ENCODE assay signal across 2 cellular contexts in genomic region chr10:21340341-21340740, GRCh38.
TF ChIP-seq lines count a peak whose summit lies in the region.

No MANE protein-coding gene starts in this region.

TF ChIP-seq in SK-N-SH, 30 proteins besides CTCF, POLR2A, EP300 and RAD21 (continued from another document):
- no peak for TF ChIP-seq USF1 (IDR thresholded peaks at IDR 0.05; ENCODE audit: borderline replicate concordance, low read depth)
- peak; percentile 31; the same call in 1 of the 2 replicates for TF ChIP-seq MAX (IDR thresholded peaks at IDR 0.05; ENCODE audit: low read depth)
- no peak for TF ChIP-seq RFX5 (IDR thresholded peaks at IDR 0.05; ENCODE audit: low read length)
- peak; percentile 69 for TF ChIP-seq JUND (IDR thresholded peaks at IDR 0.05)
- TF ChIP-seq GABPA (IDR thresholded peaks at IDR 0.05; ENCODE audit: low read depth) = no peak
- no peak for TF ChIP-seq FOXJ3 (CRISPR knock-in tag; IDR thresholded peaks at IDR 0.05)
- TF ChIP-seq RCOR1 (IDR thresholded peaks at IDR 0.05; ENCODE audit: low read length) = no peak
- TF ChIP-seq FOXM1 (IDR thresholded peaks at IDR 0.05; ENCODE audit: low read depth) = no peak
- no peak for TF ChIP-seq REST (IDR thresholded peaks at IDR 0.05; ENCODE audit: low read depth, low read length)
- TF ChIP-seq ELF1 (IDR thresholded peaks at IDR 0.05) = no peak
- no peak for TF ChIP-seq RXRA (IDR thresholded peaks at IDR 0.05; ENCODE audit: borderline replicate concordance, low read depth)
- no peak for TF ChIP-seq IRF3 (IDR thresholded peaks at IDR 0.05; ENCODE audit: low read depth, low read length)
- TF ChIP-seq, protein P1, sequence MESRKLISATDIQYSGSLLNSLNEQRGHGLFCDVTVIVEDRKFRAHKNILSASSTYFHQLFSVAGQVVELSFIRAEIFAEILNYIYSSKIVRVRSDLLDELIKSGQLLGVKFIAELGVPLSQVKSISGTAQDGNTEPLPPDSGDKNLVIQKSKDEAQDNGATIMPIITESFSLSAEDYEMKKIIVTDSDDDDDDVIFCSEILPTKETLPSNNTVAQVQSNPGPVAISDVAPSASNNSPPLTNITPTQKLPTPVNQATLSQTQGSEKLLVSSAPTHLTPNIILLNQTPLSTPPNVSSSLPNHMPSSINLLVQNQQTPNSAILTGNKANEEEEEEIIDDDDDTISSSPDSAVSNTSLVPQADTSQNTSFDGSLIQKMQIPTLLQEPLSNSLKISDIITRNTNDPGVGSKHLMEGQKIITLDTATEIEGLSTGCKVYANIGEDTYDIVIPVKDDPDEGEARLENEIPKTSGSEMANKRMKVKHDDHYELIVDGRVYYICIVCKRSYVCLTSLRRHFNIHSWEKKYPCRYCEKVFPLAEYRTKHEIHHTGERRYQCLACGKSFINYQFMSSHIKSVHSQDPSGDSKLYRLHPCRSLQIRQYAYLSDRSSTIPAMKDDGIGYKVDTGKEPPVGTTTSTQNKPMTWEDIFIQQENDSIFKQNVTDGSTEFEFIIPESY (IDR thresholded peaks at IDR 0.05; ENCODE audit: borderline replicate concordance, low read depth) = peak; percentile 26; the same call in 1 of the 2 replicates
- TF ChIP-seq TCF12 (IDR thresholded peaks at IDR 0.05) = peak; percentile 69
- no peak for TF ChIP-seq TAF1 (IDR thresholded peaks at IDR 0.05; ENCODE audit: borderline replicate concordance, low read depth, low read length)
- TF ChIP-seq TEAD4 (IDR thresholded peaks at IDR 0.05; ENCODE audit: borderline replicate concordance, insufficient read depth) = no peak; the same call in 1 of the 2 replicates

TF ChIP-seq in SK-N-SH treated with all-trans-retinoic acid at 6 μM for 48 hours, 23 proteins besides CTCF, POLR2A, EP300 and RAD21 (continued from another document):
- TF ChIP-seq, protein P2, sequence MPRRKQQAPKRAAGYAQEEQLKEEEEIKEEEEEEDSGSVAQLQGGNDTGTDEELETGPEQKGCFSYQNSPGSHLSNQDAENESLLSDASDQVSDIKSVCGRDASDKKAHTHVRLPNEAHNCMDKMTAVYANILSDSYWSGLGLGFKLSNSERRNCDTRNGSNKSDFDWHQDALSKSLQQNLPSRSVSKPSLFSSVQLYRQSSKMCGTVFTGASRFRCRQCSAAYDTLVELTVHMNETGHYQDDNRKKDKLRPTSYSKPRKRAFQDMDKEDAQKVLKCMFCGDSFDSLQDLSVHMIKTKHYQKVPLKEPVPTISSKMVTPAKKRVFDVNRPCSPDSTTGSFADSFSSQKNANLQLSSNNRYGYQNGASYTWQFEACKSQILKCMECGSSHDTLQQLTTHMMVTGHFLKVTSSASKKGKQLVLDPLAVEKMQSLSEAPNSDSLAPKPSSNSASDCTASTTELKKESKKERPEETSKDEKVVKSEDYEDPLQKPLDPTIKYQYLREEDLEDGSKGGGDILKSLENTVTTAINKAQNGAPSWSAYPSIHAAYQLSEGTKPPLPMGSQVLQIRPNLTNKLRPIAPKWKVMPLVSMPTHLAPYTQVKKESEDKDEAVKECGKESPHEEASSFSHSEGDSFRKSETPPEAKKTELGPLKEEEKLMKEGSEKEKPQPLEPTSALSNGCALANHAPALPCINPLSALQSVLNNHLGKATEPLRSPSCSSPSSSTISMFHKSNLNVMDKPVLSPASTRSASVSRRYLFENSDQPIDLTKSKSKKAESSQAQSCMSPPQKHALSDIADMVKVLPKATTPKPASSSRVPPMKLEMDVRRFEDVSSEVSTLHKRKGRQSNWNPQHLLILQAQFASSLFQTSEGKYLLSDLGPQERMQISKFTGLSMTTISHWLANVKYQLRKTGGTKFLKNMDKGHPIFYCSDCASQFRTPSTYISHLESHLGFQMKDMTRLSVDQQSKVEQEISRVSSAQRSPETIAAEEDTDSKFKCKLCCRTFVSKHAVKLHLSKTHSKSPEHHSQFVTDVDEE (CRISPR knock-in tag; IDR thresholded peaks at IDR 0.05) = no peak
- TF ChIP-seq ZFP3 (CRISPR knock-in tag; IDR thresholded peaks at IDR 0.05) (no peak), TOX (CRISPR knock-in tag; IDR thresholded peaks at IDR 0.05; ENCODE audit: borderline replicate concordance) (no peak), ZNF70 (CRISPR knock-in tag; IDR thresholded peaks at IDR 0.05) (no peak), PPARA (CRISPR knock-in tag; IDR thresholded peaks at IDR 0.05; ENCODE audit: borderline replicate concordance) (no peak), CSDC2 (CRISPR knock-in tag; IDR thresholded peaks at IDR 0.05) (no peak)
